ENCODE assay signal across 11 cellular contexts in genomic region chr11:132099692-132100091, GRCh38.
DNase-seq lines count a peak whose midpoint lies in the region; ATAC-seq and TF ChIP-seq lines count a peak whose summit lies in the region.
"Had no signal": no experiment of that assay in that cellular context is flagged by ENCODE, and none has a peak within 500 bp of the region (broad histone marks: within the 10 kb centered on the region; RNA-seq: fewer than 3 reads in every experiment).

No MANE protein-coding gene starts in this region.

- H3K36me3 ChIP-seq in mammary epithelial cell (ENCODE audit: insufficient read depth, low read length) (no peaks in the 10 kb centered on the region), breast epithelium (no peaks in the 10 kb centered on the region)
- H3K36me3 ChIP-seq: BLaER1 treated with 17β-estradiol and CSF1 and Interleukin-3, amounts not matched to agents 10 nM and 100 nM; HAP-1 had no signal

- no peak for ATAC-seq in GM21526 (IDR thresholded peaks at IDR 0.05; ENCODE audit: low FRiP score, unreplicated experiment)

- CTCF ChIA-PET in mammary epithelial cell (lab: Charles Lee; ENCODE audit: low non-redundant PET), result no interaction called here
- CTCF ChIA-PET in MCF 10A (lab: Yijun Ruan, JAX), result no interaction called here

- no peak overlapping the region for H3K4me2 ChIP-seq in mammary epithelial cell (ENCODE audit: insufficient read depth, low read depth, low read length)

- H3K9me3 ChIP-seq in mammary epithelial cell (replicated peaks; ENCODE audit: insufficient read depth, low read length) (no peaks in the 10 kb centered on the region), breast epithelium (no peaks in the 10 kb centered on the region)
- H3K9me3 ChIP-seq: BLaER1 treated with 17β-estradiol and CSF1 and Interleukin-3, amounts not matched to agents 10 nM and 100 nM; HAP-1 had no signal

- dilution Hi-C loops in mammary epithelial cell (cut with HindIII; ENCODE audit: low sequenced_read_pairs), result no loop called here

- H3K27ac ChIP-seq in mammary epithelial cell (ENCODE audit: insufficient read depth, low read depth, low read length) (no peak overlapping the region), breast epithelium (no peak overlapping the region)
- H3K27ac ChIP-seq: BLaER1 treated with 17β-estradiol and CSF1 and Interleukin-3, amounts not matched to agents 10 nM and 100 nM had no signal

- intact Hi-C loops in mammary epithelial cell (cut with micrococcal nuclease) (no loop called here), breast epithelium (cut with DNase I; ENCODE audit: low total_unique reads) (no loop called here), MCF 10A (cut with micrococcal nuclease) (no loop called here)

- peak; percentile 28 to 41 for TF ChIP-seq CTCF in mammary epithelial cell (conservative IDR thresholded peaks at IDR 0.05 in 1 of 2, IDR thresholded peaks at IDR 0.05 in 1 of 2; ENCODE audit: extremely low read depth in 1 of 2, insufficient read depth in 1 of 2, low read depth in 1 of 2, low read length in 2 of 2)
- TF ChIP-seq CTCF in breast epithelium (IDR thresholded peaks at IDR 0.05), result no peak
- TF ChIP-seq CTCF in endothelial cell (IDR thresholded peaks at IDR 0.05; ENCODE audit: unreplicated experiment), result peak; percentile 73
- TF ChIP-seq CTCF in type B pancreatic cell (conservative IDR thresholded peaks at IDR 0.05), result peak; percentile 70
- TF ChIP-seq CTCF in MCF 10A (IDR thresholded peaks at IDR 0.05; ENCODE audit: unreplicated experiment), result no peak

- BruUV-seq in mammary epithelial cell (replicated peaks; lab: Mats Ljungman, UMichigan) (no TSS peak), MCF 10A (replicated peaks; lab: Mats Ljungman, UMichigan) (no TSS peak)

- no peaks in the 10 kb centered on the region for H3K4me1 Mint-ChIP-seq in endothelial cell (ENCODE audit: unreplicated experiment)
- H3K4me1 Mint-ChIP-seq in type B pancreatic cell (ENCODE audit: unreplicated experiment), result peaks cover 11% of the 10 kb centered on the region
- no peaks in the 10 kb centered on the region for H3K4me1 Mint-ChIP-seq in MCF 10A (ENCODE audit: insufficient read depth, unreplicated experiment)

- H2AFZ ChIP-seq in mammary epithelial cell (ENCODE audit: low read depth, low read length), result no peak overlapping the region

- no peaks in the 10 kb centered on the region for H3K36me3 Mint-ChIP-seq in endothelial cell (ENCODE audit: low read depth, unreplicated experiment)
- no peaks in the 10 kb centered on the region for H3K36me3 Mint-ChIP-seq in type B pancreatic cell
- H3K36me3 Mint-ChIP-seq in MCF 10A (ENCODE audit: insufficient read depth, unreplicated experiment), result no peaks in the 10 kb centered on the region

- POLR2A ChIA-PET in MCF 10A (lab: Yijun Ruan, JAX), result no interaction called here

- 78% methylated on average over 4 of the region's 4 CpGs for WGBS in mammary epithelial cell (ENCODE audit: low coverage, missing lambda C conversion rate)

- H3K4me3 Mint-ChIP-seq in endothelial cell (ENCODE audit: unreplicated experiment) (no peak overlapping the region), type B pancreatic cell (no peak overlapping the region), MCF 10A (ENCODE audit: unreplicated experiment) (no peak overlapping the region)

- no peak for DNase-seq in mammary epithelial cell
- no peak for DNase-seq in breast epithelium (ENCODE audit: low spot score in 2 of 2)
- peak; percentile 69 for DNase-seq in NAMALWA (ENCODE audit: low spot score)
- peak; percentile 47 for DNase-seq in endothelial cell (ENCODE audit: low spot score)
- DNase-seq in type B pancreatic cell (ENCODE audit: extremely low spot score, unreplicated experiment), result no peak
- DNase-seq in MCF 10A (ENCODE audit: unreplicated experiment), result no peak
- DNase-seq in cerebellum (ENCODE audit: low spot score), result no peak
- DNase-seq: NCI-H2171 treated with DMSO at 0.1 percent for 48 hours had no signal

- H3K4me1 ChIP-seq in mammary epithelial cell (ENCODE audit: insufficient read depth, low read length), result no peaks in the 10 kb centered on the region
- no peaks in the 10 kb centered on the region for H3K4me1 ChIP-seq in breast epithelium
- H3K4me1 ChIP-seq: HAP-1 had no signal

- no peak overlapping the region for H3K9ac ChIP-seq in mammary epithelial cell (ENCODE audit: insufficient read depth, low read length)
- H3K9ac ChIP-seq: BLaER1 treated with 17β-estradiol and CSF1 and Interleukin-3, amounts not matched to agents 10 nM and 100 nM had no signal

- in situ Hi-C loops in mammary epithelial cell (cut with MboI; ENCODE audit: low sequenced_read_pairs in 2 of 2), result no loop called here

- no peak for TF ChIP-seq POLR2A in breast epithelium (IDR thresholded peaks at IDR 0.05)

- no peak overlapping the region for H3K4me3 ChIP-seq in mammary epithelial cell (replicated peaks in 1 of 3; ENCODE audit: insufficient read depth in 1 of 3, low read depth in 2 of 3, low read length in 3 of 3)
- no peak overlapping the region for H3K4me3 ChIP-seq in breast epithelium
- H3K4me3 ChIP-seq: BLaER1 treated with 17β-estradiol and CSF1 and Interleukin-3, amounts not matched to agents 10 nM and 100 nM; HAP-1 had no signal

- H3K27me3 Mint-ChIP-seq in endothelial cell (ENCODE audit: unreplicated experiment) (peaks cover 2% of the 10 kb centered on the region), type B pancreatic cell (peaks cover 28% of the 10 kb centered on the region), MCF 10A (ENCODE audit: insufficient read depth, unreplicated experiment) (no peaks in the 10 kb centered on the region)

- H4K20me1 ChIP-seq in mammary epithelial cell (ENCODE audit: insufficient read depth, low read length), result no peaks in the 10 kb centered on the region
- H4K20me1 ChIP-seq: BLaER1 treated with 17β-estradiol and CSF1 and Interleukin-3, amounts not matched to agents 10 nM and 100 nM had no signal

- H3K79me2 ChIP-seq in mammary epithelial cell (ENCODE audit: insufficient read depth, low read length), result no peaks in the 10 kb centered on the region

- no peak overlapping the region for H3K27ac Mint-ChIP-seq in endothelial cell (ENCODE audit: unreplicated experiment)
- H3K27ac Mint-ChIP-seq in type B pancreatic cell, result no peak overlapping the region
- H3K27ac Mint-ChIP-seq in MCF 10A (ENCODE audit: low read depth, unreplicated experiment), result no peak overlapping the region

- H3K9me3 Mint-ChIP-seq in endothelial cell (ENCODE audit: unreplicated experiment), result no peaks in the 10 kb centered on the region
- H3K9me3 Mint-ChIP-seq in type B pancreatic cell, result no peaks in the 10 kb centered on the region
- H3K9me3 Mint-ChIP-seq in MCF 10A (ENCODE audit: unreplicated experiment), result peaks cover 56% of the 10 kb centered on the region

- H3K27me3 ChIP-seq in mammary epithelial cell (ENCODE audit: insufficient read depth, low read length) (no peaks in the 10 kb centered on the region), breast epithelium (no peaks in the 10 kb centered on the region)
- H3K27me3 ChIP-seq: BLaER1 treated with 17β-estradiol and CSF1 and Interleukin-3, amounts not matched to agents 10 nM and 100 nM had no signal

Comparison
In these comparisons a context has a peak if more than half of its experiments do, and no peak if none do; other contexts are left out.
1. CTCF ChIP-seq: peak in mammary epithelial cell (2 of 2), endothelial cell (single experiment) and type B pancreatic cell (single experiment); none in breast epithelium (0 of 3) and MCF 10A (single experiment).
2. DNase-seq: peak in NAMALWA (single experiment) and endothelial cell (single experiment); none in mammary epithelial cell (single experiment), breast epithelium (0 of 2), type B pancreatic cell (single experiment), MCF 10A (single experiment) and cerebellum (single experiment).